In the genomic region with DNA sequence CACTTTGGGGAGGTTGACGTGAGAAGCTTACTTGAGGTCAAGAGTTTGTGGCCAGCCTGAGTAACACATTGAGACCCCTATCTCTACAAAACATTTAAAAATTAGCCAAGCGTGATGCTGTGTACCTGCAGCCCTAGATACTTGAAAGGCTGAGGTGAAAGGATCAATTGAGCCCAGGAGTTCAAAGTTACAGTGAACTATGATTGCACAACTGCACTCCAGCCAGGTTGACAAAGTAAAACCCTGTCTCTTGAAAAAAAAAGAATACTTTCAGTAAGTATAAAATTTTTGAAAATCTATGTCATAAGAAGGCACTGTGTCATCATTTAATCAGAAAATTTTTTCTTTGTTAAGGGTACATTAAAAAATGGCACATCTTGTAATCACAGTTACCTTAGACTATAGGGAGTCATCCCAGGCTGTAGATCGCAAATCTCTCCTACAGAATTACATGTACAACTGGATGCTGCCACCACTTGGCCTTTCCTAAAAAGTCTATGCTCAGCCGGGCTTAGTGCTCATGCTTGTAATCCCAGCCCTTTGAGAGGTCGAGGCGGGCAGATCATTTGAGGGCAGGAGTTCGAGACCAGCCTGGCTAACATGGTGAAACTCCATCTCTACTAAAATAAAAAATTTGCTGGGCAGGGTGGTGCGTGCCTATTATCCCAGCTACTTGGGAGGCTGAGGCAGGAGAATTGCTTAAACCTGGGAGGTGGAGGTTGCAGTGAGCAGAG, we compare ENCODE assay signal across 26 cellular contexts. TPM values are rescaled to one million over a fixed set of nuclear protein-coding genes. Genes with fewer than 3 reads are reported as not detected.
DNase-seq lines count a peak whose midpoint lies in the region; ATAC-seq, FAIRE-seq and TF ChIP-seq lines count a peak whose summit lies in the region.
"Had no signal": no experiment of that assay in that cellular context is flagged by ENCODE, and none has a peak within 500 bp of the region (broad histone marks: within the 10 kb centered on the region; RNA-seq: fewer than 3 reads in every experiment).

No MANE protein-coding gene starts in this region.

- H3K27ac Mint-ChIP-seq in nephron progenitor cell, result peak overlapping the region; percentile 43
- H3K27ac Mint-ChIP-seq: activated CD4-positive, alpha-beta memory T cell treated with anti-CD3 and anti-CD28 coated beads for 36 hours; dendritic cell treated with granulocyte-macrophage colony-stimulating factor and Interleukin-4, amounts not matched to agents 40 ng/mL and 50 ng/mL, for 4 days; mesothelial cell of epicardium had no signal

- TF ChIP-seq CTCF in K562 (IDR thresholded peaks at IDR 0.05 in 2 of 3, conservative IDR thresholded peaks at IDR 0.05 in 1 of 3; ENCODE audit: insufficient read depth in 2 of 3, low read depth in 1 of 3, low read length in 3 of 3) (0 out of 6 replicates have a peak, but pooled peaks of 1 of the 3 experiments have one; percentile 4), nephron progenitor cell (IDR thresholded peaks at IDR 0.05) (no peak), Peyer's patch (IDR thresholded peaks at IDR 0.05) (no peak)

- intact Hi-C loops in K562 (cut with micrococcal nuclease), result no loop called here

- no peak for TF ChIP-seq EP300 in K562 (IDR thresholded peaks at IDR 0.05; ENCODE audit: low read length)

- no peak overlapping the region for H3K4me2 ChIP-seq in K562 (ENCODE audit: insufficient read depth, low read length)
- H3K4me2 ChIP-seq: smooth muscle cell had no signal

- in situ Hi-C loops in K562 (cut with MboI), result loop anchor here (5.0 kb wide), 1 partner anchor 103 kb away; no protein-coding TSS in a partner anchor

- peak; percentile 62 for ATAC-seq in GM19351 (IDR thresholded peaks at IDR 0.05; ENCODE audit: unreplicated experiment)
- peak; percentile 53 for ATAC-seq in HG03175 (IDR thresholded peaks at IDR 0.05; ENCODE audit: unreplicated experiment)
- no peak for ATAC-seq in K562
- ATAC-seq in HG02973 (IDR thresholded peaks at IDR 0.05; ENCODE audit: unreplicated experiment), result no peak
- ATAC-seq in HG03520 (IDR thresholded peaks at IDR 0.05; ENCODE audit: unreplicated experiment), result no peak
- ATAC-seq in HG03039 (IDR thresholded peaks at IDR 0.05; ENCODE audit: unreplicated experiment), result no peak

- H3K9me3 ChIP-seq in K562 (replicated peaks; ENCODE audit: control insufficient read depth, insufficient read depth, low read depth, low read length), result no peaks in the 10 kb centered on the region
- H3K9me3 ChIP-seq in Peyer's patch, result no peaks in the 10 kb centered on the region
- H3K9me3 ChIP-seq: adrenal gland had no signal

- POLR2A ChIA-PET in K562 (lab: Yijun Ruan, JAX), result interaction anchor here (1.3 kb wide), 1 partner anchor 109 kb away, joined by 4 read pairs; a partner anchor contains a TSS

- CTCF ChIA-PET in K562 (lab: Yijun Ruan, JAX; ENCODE audit: low intra/inter-chr PET ratio), result interaction anchor here (1.1 kb wide), 1 partner anchor 103 kb away, joined by 5 read pairs; no protein-coding TSS in a partner anchor

- no peaks in the 10 kb centered on the region for H3K36me3 ChIP-seq in K562 (ENCODE audit: control insufficient read depth, insufficient read depth, low read length)
- H3K36me3 ChIP-seq in Peyer's patch, result no peaks in the 10 kb centered on the region
- H3K36me3 ChIP-seq: adrenal gland had no signal

- peaks cover 12% of the 10 kb centered on the region for H3K4me1 Mint-ChIP-seq in nephron progenitor cell

- no peaks in the 10 kb centered on the region for H3K36me3 Mint-ChIP-seq in nephron progenitor cell (ENCODE audit: low read depth)
- H3K36me3 Mint-ChIP-seq: activated CD4-positive, alpha-beta memory T cell treated with anti-CD3 and anti-CD28 coated beads for 36 hours; mesothelial cell of epicardium had no signal

- FAIRE-seq in K562 (lab: Jason Lieb, UNC), result no peak
- FAIRE-seq: endothelial cell of umbilical vein had no signal

- H3K27ac ChIP-seq in K562 (ENCODE audit: extremely low read depth, low read depth, low read length) (no peak overlapping the region), Peyer's patch (no peak overlapping the region)
- H3K27ac ChIP-seq: adrenal gland had no signal

- H3K4me1 ChIP-seq in K562 (replicated peaks in 1 of 2; ENCODE audit: control insufficient read depth in 2 of 2, insufficient read depth in 2 of 2, low read length in 2 of 2) (peaks cover 0 to 6% of the 10 kb centered on the region in 2 experiments; a peak in 1 of 5 replicates), Peyer's patch (no peaks in the 10 kb centered on the region)
- H3K4me1 ChIP-seq: adrenal gland had no signal

- H3K27me3 ChIP-seq in K562 (ENCODE audit: control insufficient read depth in 2 of 2, insufficient read depth in 2 of 2, low read length in 2 of 2) (peaks cover 3 to 13% of the 10 kb centered on the region in 2 experiments; a peak in 2 of 5 replicates), Peyer's patch (no peaks in the 10 kb centered on the region)
- H3K27me3 ChIP-seq: adrenal gland had no signal

- no peak overlapping the region for H3K4me3 Mint-ChIP-seq in nephron progenitor cell
- H3K4me3 Mint-ChIP-seq: activated CD4-positive, alpha-beta memory T cell treated with anti-CD3 and anti-CD28 coated beads for 36 hours; dendritic cell treated with granulocyte-macrophage colony-stimulating factor and Interleukin-4, amounts not matched to agents 40 ng/mL and 50 ng/mL, for 4 days; mesothelial cell of epicardium; neural crest cell had no signal

- no peaks in the 10 kb centered on the region for H3K27me3 Mint-ChIP-seq in nephron progenitor cell (ENCODE audit: low read depth, poor library complexity)
- H3K27me3 Mint-ChIP-seq: dendritic cell treated with granulocyte-macrophage colony-stimulating factor and Interleukin-4, amounts not matched to agents 40 ng/mL and 50 ng/mL, for 4 days had no signal

- DNase-seq in K562 (ENCODE audit: extremely low read depth in 1 of 4, low spot score in 3 of 4) (no peak), nephron progenitor cell (no peak), Peyer's patch (no peak)
- DNase-seq: activated CD4-positive, alpha-beta memory T cell treated with anti-CD3 and anti-CD28 coated beads for 36 hours; activated gamma-delta T cell treated with Interleukin-2 at 50 U/mL for 16 hours; activated T-cell treated with anti-CD3 and anti-CD28 coated beads for 4 hours; adrenal gland; hypothalamus; KG1; NCI-H1048; NCI-H2081 treated with DMSO at 0.1 percent for 48 hours; NCI-H510A; SIG-M5; stimulated activated CD4-positive, alpha-beta T cell treated with anti-CD3 and anti-CD28 coated beads, Interleukin-4, amount 100 ng/mL, for 24 hours had no signal

- H3K4me3 ChIP-seq in K562 (no peak overlapping the region), Peyer's patch (no peak overlapping the region)
- H3K4me3 ChIP-seq: adrenal gland, smooth muscle cell had no signal

- no peak overlapping the region for H3K9ac ChIP-seq in K562 (ENCODE audit: insufficient read depth in 1 of 2, low read depth in 2 of 2, low read length in 2 of 2)

- H3K9me3 Mint-ChIP-seq in nephron progenitor cell, result peaks cover 7% of the 10 kb centered on the region
- H3K9me3 Mint-ChIP-seq: activated CD4-positive, alpha-beta memory T cell treated with anti-CD3 and anti-CD28 coated beads for 36 hours; dendritic cell treated with granulocyte-macrophage colony-stimulating factor and Interleukin-4, amounts not matched to agents 40 ng/mL and 50 ng/mL, for 4 days; mesothelial cell of epicardium; neural crest cell had no signal

- no TSS peak for BruUV-seq in K562 (replicated peaks; lab: Mats Ljungman, UMichigan)

- no peaks in the 10 kb centered on the region for H3K79me2 ChIP-seq in K562 (ENCODE audit: control insufficient read depth, insufficient read depth, low read length)

- no peak for TF ChIP-seq POLR2A in K562 (conservative IDR thresholded peaks at IDR 0.05)
- no peak for TF ChIP-seq POLR2A in Peyer's patch (IDR thresholded peaks at IDR 0.05)

- no peaks in the 10 kb centered on the region for H4K20me1 ChIP-seq in K562 (replicated peaks; ENCODE audit: control insufficient read depth, insufficient read depth, low read length)

- H2AFZ ChIP-seq in K562 (ENCODE audit: low read depth, low read length), result no peak overlapping the region

- TF ChIP-seq RAD21 in K562 (CRISPR knock-in tag; conservative IDR thresholded peaks at IDR 0.05 in 1 of 2, IDR thresholded peaks at IDR 0.05 in 1 of 2), result peak in 1 of 2 experiments; percentile 5; a peak in 1 of 4 replicates

- WGBS in K562 (ENCODE audit: insufficient coverage, low coverage, missing lambda C conversion rate), result 4% methylated on average over 8 of the region's 8 CpGs

- H3K9me1 ChIP-seq in K562 (ENCODE audit: control insufficient read depth, insufficient read depth, low read length), result no peaks in the 10 kb centered on the region

RNA-seq across cellular contexts. Expression of a gene that starts 17.0 kb away (rescaled TPM):
- total RNA-seq in K562 (2011; cell fraction: chromatin; rRNA removed; ENCODE audit: low replicate concordance), result 25.6 and 50.4 TPM in 2 replicates
- total RNA-seq in K562 (2011; cell fraction: nucleolus; rRNA removed), result 25.7 and 29.5 TPM in 2 replicates
- total RNA-seq in K562 (2011; cell fraction: nucleoplasm; rRNA removed), result 41.1 and 64.7 TPM in 2 replicates
- total RNA-seq in K562 (2014; rRNA removed) (34.4 and 34.8 TPM in 2 replicates), K562 (2014; rRNA removed; fragmentation: Illumina TruSeq; extraction: Trizol) (54.7 and 57.8 TPM in 2 replicates), K562 (2015; rRNA removed; fragmentation: Illumina TruSeq; extraction: Trizol) (45.8 and 48.1 TPM in 2 replicates), K562 (2021) (55.0 and 57.5 TPM in 2 replicates), Peyer's patch (10 to 100 TPM; 20.8 to 30.5 (median 27.4) TPM)
- polyA plus RNA-seq in K562 (2011; rRNA removed) (44.8 and 57.9 TPM in 2 replicates), K562 (2014; fragmentation: Illumina TruSeq; extraction: Trizol) (43.0 and 47.0 TPM in 2 replicates), K562 (2014; fragmentation: Nextera tagmentation; extraction: Ambion mirVana) (10 to 100 TPM; 14.6 to 23.6 TPM), K562 (2014; rRNA removed) (49.0 and 50.0 TPM in 2 replicates)
- polyA plus RNA-seq in K562 (2011; cell fraction: cytosol; rRNA removed), result 34.2 and 47.8 TPM in 2 replicates
- polyA plus RNA-seq in K562 (2011; cell fraction: nucleus; rRNA removed), result 31.0 and 39.7 TPM in 2 replicates
- 34.3 and 36.0 TPM in 2 replicates for polyA plus RNA-seq in K562 (2012)
- polyA minus RNA-seq in K562 (2011; rRNA and poly(A)+ RNA removed), result 60.6 and 65.0 TPM in 2 replicates
- polyA minus RNA-seq in K562 (2011; cell fraction: cytosol; rRNA and poly(A)+ RNA removed), result 34.3 and 41.7 TPM in 2 replicates
- polyA minus RNA-seq in K562 (2011; cell fraction: nucleus; rRNA and poly(A)+ RNA removed), result 24.8 and 34.5 TPM in 2 replicates

RNA-seq across cellular contexts. Expression of a gene that starts 27.8 kb away (rescaled TPM):
- not detected in 2 replicates for total RNA-seq in K562 (2011; cell fraction: chromatin; rRNA removed; ENCODE audit: low replicate concordance)
- total RNA-seq in K562 (2011; cell fraction: nucleolus; rRNA removed), result not detected in 2 replicates
- not detected in 2 replicates for total RNA-seq in K562 (2011; cell fraction: nucleoplasm; rRNA removed)
- total RNA-seq in K562 (2014; rRNA removed) (not detected in 2 replicates), K562 (2014; rRNA removed; fragmentation: Illumina TruSeq; extraction: Trizol) (not detected in 2 replicates), K562 (2015; rRNA removed; fragmentation: Illumina TruSeq; extraction: Trizol) (not detected in 2 replicates), K562 (2021) (0.04 TPM in 1 of 2 replicates, not detected in the other), Peyer's patch (1 to 10 TPM in 1 of 4 donors, under 1 TPM in 3; 0.27 to 3.3 (median 0.63) TPM)
- polyA plus RNA-seq in K562 (2011; rRNA removed) (not detected in 2 replicates), K562 (2014; fragmentation: Illumina TruSeq; extraction: Trizol) (not detected in 2 replicates), K562 (2014; fragmentation: Nextera tagmentation; extraction: Ambion mirVana) (not detected), K562 (2014; rRNA removed) (not detected in 2 replicates)
- not detected in 2 replicates for polyA plus RNA-seq in K562 (2011; cell fraction: cytosol; rRNA removed)
- not detected in 2 replicates for polyA plus RNA-seq in K562 (2011; cell fraction: nucleus; rRNA removed)
- 0.01 and 0.03 TPM in 2 replicates for polyA plus RNA-seq in K562 (2012)
- not detected in 2 replicates for polyA minus RNA-seq in K562 (2011; rRNA and poly(A)+ RNA removed)
- not detected in 2 replicates for polyA minus RNA-seq in K562 (2011; cell fraction: cytosol; rRNA and poly(A)+ RNA removed)
- polyA minus RNA-seq in K562 (2011; cell fraction: nucleus; rRNA and poly(A)+ RNA removed), result not detected in 2 replicates
- total RNA-seq: endothelial cell of umbilical vein; pulmonary artery endothelial cell; smooth muscle cell; T-helper 1 cell treated with Interleukin-12 subunit alpha and Interleukin-12 subunit beta and Interleukin-4 antibody, amounts not matched to agents 30 ng/mL and 1 ng/mL, for 36 hours had no signal
- polyA plus RNA-seq: endothelial cell of umbilical vein, smooth muscle cell had no signal

Comparison
In these comparisons a context has a peak if more than half of its experiments do, and no peak if none do; other contexts are left out.
1. ATAC-seq: peak in GM19351 (single experiment) and HG03175 (single experiment); none in K562 (single experiment), HG02973 (single experiment), HG03520 (single experiment) and HG03039 (single experiment).